8 cellular contexts compared by ENCODE assay signal in the genomic region with DNA sequence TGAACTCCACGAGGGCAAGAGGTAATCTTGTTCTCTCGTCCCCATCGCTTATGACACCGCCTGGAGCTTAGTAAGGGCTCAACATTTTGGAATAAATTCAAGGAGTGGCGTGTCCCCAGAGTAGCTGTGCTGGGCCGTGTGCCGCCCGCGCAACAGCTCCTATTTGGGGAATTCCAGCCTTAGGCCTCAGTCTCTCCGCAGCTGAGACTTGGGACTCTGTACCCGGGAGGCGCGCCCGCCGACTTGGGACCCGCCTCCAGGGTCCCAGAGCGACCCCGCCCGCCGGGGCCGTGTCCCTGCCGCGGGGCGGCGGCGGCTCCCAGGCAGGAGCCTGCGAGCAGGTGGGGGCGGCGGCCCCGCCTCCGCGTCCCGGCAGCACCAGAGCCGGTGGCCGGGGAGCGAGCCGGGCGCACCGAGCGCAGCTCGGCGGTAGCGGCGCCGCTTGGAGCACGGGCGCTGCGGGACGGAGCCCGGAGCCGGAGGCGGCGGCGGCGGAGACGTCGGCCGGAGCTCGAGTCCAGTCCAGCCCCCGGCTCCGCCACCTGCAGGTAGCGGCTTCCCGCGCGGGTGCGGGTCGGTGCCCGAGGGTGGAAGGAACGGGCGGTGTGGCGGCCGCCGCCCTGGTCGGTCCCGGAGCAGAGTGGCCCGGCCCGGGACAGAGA. TPM values are rescaled to one million over a fixed set of nuclear protein-coding genes. Genes with fewer than 3 reads are reported as not detected.
DNase-seq lines count a peak whose midpoint lies in the region; ATAC-seq and TF ChIP-seq lines count a peak whose summit lies in the region.

A gene with protein sequence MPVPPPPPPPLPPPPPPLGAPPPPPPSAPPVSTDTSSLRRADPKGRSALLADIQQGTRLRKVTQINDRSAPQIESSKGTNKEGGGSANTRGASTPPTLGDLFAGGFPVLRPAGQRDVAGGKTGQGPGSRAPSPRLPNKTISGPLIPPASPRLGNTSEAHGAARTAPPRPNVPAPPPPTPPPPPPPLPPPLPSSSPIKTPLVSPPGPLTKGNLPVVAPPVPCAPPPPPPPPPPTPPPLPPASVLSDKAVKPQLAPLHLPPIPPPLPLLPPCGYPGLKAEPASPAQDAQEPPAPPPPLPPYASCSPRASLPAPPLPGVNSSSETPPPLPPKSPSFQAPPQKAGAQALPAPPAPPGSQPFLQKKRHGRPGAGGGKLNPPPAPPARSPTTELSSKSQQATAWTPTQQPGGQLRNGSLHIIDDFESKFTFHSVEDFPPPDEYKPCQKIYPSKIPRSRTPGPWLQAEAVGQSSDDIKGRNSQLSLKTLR (plus strand): TSS at position 378 of the 662 bp plus-strand sequence. CDS start 28,217 bp downstream, outside the sequence.

- no peak within 1 kb of the TSS for H3K9ac ChIP-seq in GM23248
- no peak within 1 kb of the TSS for H3K9ac ChIP-seq in SK-N-MC (ENCODE audit: insufficient read length)

- H3F3A ChIP-seq in GM23248 (ENCODE audit: insufficient read depth), result no peaks in the 10 kb centered on the region

- H3K27ac Mint-ChIP-seq in glutamatergic neuron (ENCODE audit: unreplicated experiment), result peak within 1 kb of the TSS; percentile 15

- H3K9me2 ChIP-seq in GM23248 (ENCODE audit: insufficient read depth), result no peaks in the 10 kb centered on the region

- peaks cover 86% of the 10 kb centered on the region for H3K27me3 ChIP-seq in GM23248 (replicated peaks; ENCODE audit: insufficient read depth)

- no peaks in the 10 kb centered on the region for H3K79me2 ChIP-seq in GM23248 (ENCODE audit: insufficient read depth)

- DNase-seq in GM23248 (peak; percentile 44), SK-N-MC (ENCODE audit: low read depth, low spot score) (no peak), glutamatergic neuron (peak; percentile 41), omental fat pad (ENCODE audit: low spot score) (no peak), NCI-H2029 treated with DMSO at 0.1 percent for 48 hours (lab: John Stamatoyannopoulos, UW) (no peak), hepatic stellate cell (ENCODE audit: low spot score) (no peak), HT-29 (ENCODE audit: low spot score) (no peak)

- no peaks in the 10 kb centered on the region for H3K36me3 Mint-ChIP-seq in glutamatergic neuron (ENCODE audit: unreplicated experiment)

- TF ChIP-seq CTCF in glutamatergic neuron (IDR thresholded peaks at IDR 0.05; ENCODE audit: partially characterized antibody, unreplicated experiment) (no peak), omental fat pad (IDR thresholded peaks at IDR 0.05) (no peak)

- WGBS in GM23248 (ENCODE audit: low coverage in 1 of 2, low lambda C conversion rate in 2 of 2, missing lambda C conversion rate in 2 of 2), 2 experiments, result 9 to 11% methylated on average over 42 to 59 of the region's 77 CpGs

- H3K4me1 Mint-ChIP-seq in glutamatergic neuron (ENCODE audit: low read depth, unreplicated experiment), result no peaks in the 10 kb centered on the region

- peak within 1 kb of the TSS; percentile 56 for H2AFZ ChIP-seq in GM23248

- in situ Hi-C loops in GM23248 (cut with MboI), result no loop called here

- peak within 1 kb of the TSS; percentile 53 for H3K4me2 ChIP-seq in GM23248 (ENCODE audit: unreplicated experiment)

- no peaks in the 10 kb centered on the region for H4K20me1 ChIP-seq in GM23248 (ENCODE audit: insufficient read depth)

- peaks cover 13% of the 10 kb centered on the region for H3K9me3 Mint-ChIP-seq in glutamatergic neuron (ENCODE audit: unreplicated experiment)

- no peaks in the 10 kb centered on the region for H3K4me1 ChIP-seq in GM23248 (ENCODE audit: insufficient read depth)

- H3K27me3 Mint-ChIP-seq in glutamatergic neuron (ENCODE audit: unreplicated experiment), result peaks cover 28% of the 10 kb centered on the region

- no peaks in the 10 kb centered on the region for H3K36me3 ChIP-seq in GM23248 (ENCODE audit: low read depth)
- no peaks in the 10 kb centered on the region for H3K36me3 ChIP-seq in SK-N-MC (ENCODE audit: insufficient read depth, low read length)

- ATAC-seq in omental fat pad (ENCODE audit: low FRiP score), result peak; percentile 47
- ATAC-seq in GM19035 (IDR thresholded peaks at IDR 0.05; ENCODE audit: unreplicated experiment), result no peak

- H3K9me3 ChIP-seq in GM23248 (ENCODE audit: low read depth), result no peaks in the 10 kb centered on the region
- H3K9me3 ChIP-seq in SK-N-MC (ENCODE audit: low read depth, low read length), result no peaks in the 10 kb centered on the region

- H3K27ac ChIP-seq in GM23248, result no peak within 1 kb of the TSS
- H3K27ac ChIP-seq in SK-N-MC, result no peak within 1 kb of the TSS

- H3K4me3 ChIP-seq in GM23248 (peak within 1 kb of the TSS; percentile 62), SK-N-MC (peak within 1 kb of the TSS; percentile 66)

- H3K4me3 Mint-ChIP-seq in glutamatergic neuron (ENCODE audit: unreplicated experiment), result peak within 1 kb of the TSS; percentile 69

RNA-seq across cellular contexts. Expression of the gene that starts here (rescaled TPM):
- total RNA-seq in GM23248 (2014; rRNA removed; shearing (Covaris generic)), result not detected in 2 replicates
- not detected in 2 replicates for polyA plus RNA-seq in GM23248 (2016; fragmentation: Nextera tagmentation; extraction: Ambion mirVana)
- total RNA-seq in glutamatergic neuron (ENCODE audit: unreplicated experiment) (0.37 TPM), omental fat pad (1 to 10 TPM in 1 of 4 donors, under 1 TPM in 3; 0.19 to 1.6 (median 0.37) TPM)
- total RNA-seq in HT-29 (2014; rRNA removed; shearing (Covaris generic)), result 0.10 and 0.26 TPM in 2 replicates

Comparison
In these comparisons a context has a peak if more than half of its experiments do, and no peak if none do; other contexts are left out.
1. Peak in DNase-seq, H3K4me3 ChIP-seq and H3K4me2 ChIP-seq in GM23248; RNA of the gene not detected or under 1 TPM.
2. Peak in DNase-seq in glutamatergic neuron; RNA of the gene not detected or under 1 TPM.